In genomic region chr5:56480305-56481146, GRCh38 we compare ENCODE assay signal across 8 cellular contexts.
DNase-seq lines count a peak whose midpoint lies in the region; ATAC-seq and TF ChIP-seq lines count a peak whose summit lies in the region.

No MANE protein-coding gene starts in this region.

- CTCF ChIA-PET in CD4-positive, alpha-beta T cell (lab: Charles Lee), result interaction anchor here (0.9 to 1.5 kb wide), 4 partner anchors 29 to 354 kb away, joined by 3 to 5 read pairs (median 3); no protein-coding TSS in a partner anchor
- CTCF ChIA-PET in SK-N-SH (lab: Yijun Ruan, JAX), result interaction anchor here (0.9 to 3.2 kb wide), 10 partner anchors 10 to 658 kb away, joined by 3 to 28 read pairs (median 4); no protein-coding TSS in a partner anchor

- peaks cover 59% of the 10 kb centered on the region for H3K4me1 Mint-ChIP-seq in CD4-positive, alpha-beta T cell (ENCODE audit: low read depth)
- peaks cover 13 to 17% of the 10 kb centered on the region in 2 experiments for H3K4me1 Mint-ChIP-seq in H9

- H2BK15ac ChIP-seq in H9 (ENCODE audit: low read depth, low read length), result no peak overlapping the region

- no peak overlapping the region for H4K91ac ChIP-seq in H9 (ENCODE audit: insufficient read length, low read depth, low read length)

- H4K8ac ChIP-seq in H9 (replicated peaks; ENCODE audit: insufficient read length, low read depth, low read length), result no peak overlapping the region

- H3K79me1 ChIP-seq in H9 (ENCODE audit: insufficient read depth, low read depth, low read length, poor library complexity, severe bottlenecking), result no peaks in the 10 kb centered on the region

- no peaks in the 10 kb centered on the region for H3K36me3 ChIP-seq in SK-N-SH (replicated peaks in 1 of 2; ENCODE audit: control insufficient read depth in 1 of 2, insufficient read depth in 2 of 2, low read length in 1 of 2)

- no peak overlapping the region for H2AFZ ChIP-seq in H9 (ENCODE audit: low read length)
- H2AFZ ChIP-seq in SK-N-SH (ENCODE audit: low read depth), result peak overlapping the region; percentile 99

- H3K4me3 Mint-ChIP-seq in CD4-positive, alpha-beta T cell, result peak overlapping the region; percentile 75
- H3K4me3 Mint-ChIP-seq in H9, result peak overlapping the region; percentile 69 to 71

- H2BK5ac ChIP-seq in H9 (ENCODE audit: insufficient read length, low read length), result no peak overlapping the region

- no peak overlapping the region for H3K18ac ChIP-seq in H9 (ENCODE audit: insufficient read length, low read depth, low read length)

- H3K4me3 ChIP-seq in SK-N-SH (ENCODE audit: low read depth in 2 of 2, low read length in 1 of 2), result peak overlapping the region; percentile 53 to 61

- peaks cover 12% of the 10 kb centered on the region for H3K23me2 ChIP-seq in H9 (ENCODE audit: insufficient read length, low read depth, low read length, poor library complexity, severe bottlenecking)

- no peaks in the 10 kb centered on the region for H3K9me3 ChIP-seq in CD4-positive, alpha-beta T cell (ENCODE audit: control insufficient read depth, low read length)
- H3K9me3 ChIP-seq in H9 (ENCODE audit: control insufficient read depth, low read depth, low read length), result no peaks in the 10 kb centered on the region
- no peaks in the 10 kb centered on the region for H3K9me3 ChIP-seq in SK-N-SH

- DNase-seq in CD4-positive, alpha-beta T cell, result peak in 8 of 10 experiments; percentile 12 to 39 (median 30)
- peak; percentile 47 for DNase-seq in H9
- DNase-seq in SK-N-SH, result peak; percentile 92
- DNase-seq in caudate nucleus (lab: John Stamatoyannopoulos, UW), result peak in 55 of 61 donors; percentile 12 to 79 (median 51)
- peak; percentile 63 for DNase-seq in inferior parietal cortex (ENCODE audit: extremely low spot score)
- peak; percentile 91 for DNase-seq in sciatic nerve (ENCODE audit: low spot score)

- POLR2A ChIA-PET in CD4-positive, alpha-beta T cell (lab: Charles Lee), result interaction anchor here (0.5 to 3.7 kb wide), 32 partner anchors 9 to 742 kb away, joined by 3 to 27 read pairs (median 4); partner anchors contain the start of gene MAP3K1
- POLR2A ChIA-PET in SK-N-SH (lab: Yijun Ruan, JAX), result interaction anchor here (1.3 to 3.0 kb wide), 7 partner anchors 10 to 335 kb away, joined by 3 to 12 read pairs (median 6); partner anchors contain the start of gene MAP3K1

- H3K27me3 ChIP-seq in CD4-positive, alpha-beta T cell (ENCODE audit: control insufficient read depth, insufficient read depth, low read length), result no peaks in the 10 kb centered on the region
- peaks cover 4% of the 10 kb centered on the region; the same call in 1 of the 2 replicates for H3K27me3 ChIP-seq in H9 (ENCODE audit: insufficient read depth, low read length)
- no peaks in the 10 kb centered on the region for H3K27me3 ChIP-seq in SK-N-SH (ENCODE audit: insufficient read depth)

- H3K9ac ChIP-seq in H9 (ENCODE audit: extremely low read depth, insufficient read length, low read length), result peak overlapping the region; percentile 12
- H3K9ac ChIP-seq in SK-N-SH, result peak overlapping the region; percentile 69

- H3K4me2 ChIP-seq in H9 (ENCODE audit: insufficient read depth, insufficient read length, low read length), result peak overlapping the region; percentile 79
- peak overlapping the region; percentile 96 for H3K4me2 ChIP-seq in SK-N-SH

- TF ChIP-seq CTCF in CD4-positive, alpha-beta T cell (IDR thresholded peaks at IDR 0.05), result no peak
- TF ChIP-seq CTCF in H9 (conservative IDR thresholded peaks at IDR 0.05) (no peak), SK-N-SH (IDR thresholded peaks at IDR 0.05) (no peak)

- H3K36me3 Mint-ChIP-seq in CD4-positive, alpha-beta T cell (ENCODE audit: low read depth), result no peaks in the 10 kb centered on the region
- H3K36me3 Mint-ChIP-seq in H9 (ENCODE audit: insufficient read depth in 1 of 3, low read depth in 3 of 3), result no peaks in the 10 kb centered on the region

- H3K9me2 ChIP-seq in SK-N-SH, result no peaks in the 10 kb centered on the region

- TF ChIP-seq RAD21 in SK-N-SH (IDR thresholded peaks at IDR 0.05; ENCODE audit: low read length), result no peak

- intact Hi-C loops in CD4-positive, alpha-beta T cell (cut with DNase I, micrococcal nuclease), result loop anchor here (2.0 to 5.0 kb wide), 4 partner anchors 158 to 357 kb away; partner anchors contain the start of gene MAP3K1 (in 1 of the 2)
- intact Hi-C loops in sciatic nerve (cut with DNase I), result loop anchor here (10.0 kb wide), 1 partner anchor 196 kb away; no protein-coding TSS in a partner anchor

- H3K79me2 ChIP-seq in H9 (ENCODE audit: insufficient read depth, low read length), result no peaks in the 10 kb centered on the region
- H3K79me2 ChIP-seq in SK-N-SH (ENCODE audit: insufficient read depth), result no peaks in the 10 kb centered on the region

- H2AK5ac ChIP-seq in H9 (ENCODE audit: insufficient read length, low read length), result no peak overlapping the region

- no peaks in the 10 kb centered on the region for H4K20me1 ChIP-seq in H9 (ENCODE audit: control insufficient read depth, insufficient read depth, insufficient read length)
- no peaks in the 10 kb centered on the region for H4K20me1 ChIP-seq in SK-N-SH (ENCODE audit: insufficient read depth)

- no peak for TF ChIP-seq EP300 in SK-N-SH (IDR thresholded peaks at IDR 0.05; ENCODE audit: borderline replicate concordance in 1 of 2, low read depth in 1 of 2, low read length in 1 of 2)

- no peak overlapping the region for H3K4ac ChIP-seq in H9 (ENCODE audit: low read depth, low read length)

- no peak overlapping the region for H3K14ac ChIP-seq in H9 (ENCODE audit: insufficient read depth, low read length)

- H3K4me1 ChIP-seq in H9 (ENCODE audit: insufficient read depth, low read length) (no peaks in the 10 kb centered on the region), SK-N-SH (ENCODE audit: control insufficient read depth in 1 of 2, insufficient read depth in 2 of 2, low read depth in 1 of 2, low read length in 1 of 2) (peaks cover 20 to 43% of the 10 kb centered on the region in 2 experiments)

- no peak overlapping the region for H4K5ac ChIP-seq in H9 (ENCODE audit: insufficient read length, low read depth, low read length)

- no peak overlapping the region for H3K56ac ChIP-seq in H9 (ENCODE audit: insufficient read length, low read depth, low read length)

- H2BK120ac ChIP-seq in H9 (ENCODE audit: low read depth, low read length, poor library complexity, severe bottlenecking), result no peak overlapping the region

- H3K27ac ChIP-seq in CD4-positive, alpha-beta T cell (ENCODE audit: low read depth, low read length), result peak overlapping the region; percentile 80
- H3K27ac ChIP-seq in H9 (ENCODE audit: insufficient read length, low read depth, low read length) (no peak overlapping the region), SK-N-SH (ENCODE audit: low read depth in 2 of 2, low read length in 1 of 2) (peak overlapping the region; percentile 73 to 97), caudate nucleus (ENCODE audit: low read depth, low read length) (peak overlapping the region; percentile 67)

- no peaks in the 10 kb centered on the region for H3K9me3 Mint-ChIP-seq in CD4-positive, alpha-beta T cell
- H3K9me3 Mint-ChIP-seq in H9, result no peaks in the 10 kb centered on the region; a peak in 1 of 5 replicates

- ATAC-seq in CD4-positive, alpha-beta T cell (ENCODE audit: poor library complexity), result peak; percentile 40
- ATAC-seq in sciatic nerve (peak; percentile 89), GM19452 (IDR thresholded peaks at IDR 0.05; ENCODE audit: unreplicated experiment) (no peak), HG02759 (IDR thresholded peaks at IDR 0.05; ENCODE audit: unreplicated experiment) (no peak)

- H3F3A ChIP-seq in SK-N-SH (replicated peaks; ENCODE audit: insufficient read depth), result peaks cover 4% of the 10 kb centered on the region

- H3T11ph ChIP-seq in H9 (ENCODE audit: low read length), result no peak overlapping the region

- H2BK12ac ChIP-seq in H9 (ENCODE audit: insufficient read length, low read depth, low read length), result no peak overlapping the region

- no peak overlapping the region for H3K23ac ChIP-seq in H9 (ENCODE audit: insufficient read length, low read depth, low read length)

- no peak overlapping the region for H2BK20ac ChIP-seq in H9 (ENCODE audit: low read depth, low read length, poor library complexity, severe bottlenecking)

- peak overlapping the region; percentile 89 for H3K27ac Mint-ChIP-seq in CD4-positive, alpha-beta T cell
- H3K27ac Mint-ChIP-seq in H9, result 0 out of 7 replicates have a peak overlapping the region, but pooled peaks of 1 of the 3 experiments have one; percentile 40

- no CpG with 5 or more reads among the region's 51 CpGs for WGBS in H9 (ENCODE audit: extremely low coverage, insufficient read length, low lambda C conversion rate)
- 12% methylated on average over 26 of the region's 51 CpGs for WGBS in SK-N-SH (ENCODE audit: low lambda C conversion rate)

- H3K27me3 Mint-ChIP-seq in CD4-positive, alpha-beta T cell, result no peaks in the 10 kb centered on the region
- peaks cover 49% of the 10 kb centered on the region for H3K27me3 Mint-ChIP-seq in H9 (ENCODE audit: low read depth)

TF ChIP-seq in SK-N-SH, 30 proteins besides CTCF, POLR2A, EP300 and RAD21:
- 0 out of 2 replicates have a peak, but pooled peaks have one; percentile 8 for TF ChIP-seq RXRA (IDR thresholded peaks at IDR 0.05; ENCODE audit: borderline replicate concordance, low read depth)
- TF ChIP-seq, protein P1, sequence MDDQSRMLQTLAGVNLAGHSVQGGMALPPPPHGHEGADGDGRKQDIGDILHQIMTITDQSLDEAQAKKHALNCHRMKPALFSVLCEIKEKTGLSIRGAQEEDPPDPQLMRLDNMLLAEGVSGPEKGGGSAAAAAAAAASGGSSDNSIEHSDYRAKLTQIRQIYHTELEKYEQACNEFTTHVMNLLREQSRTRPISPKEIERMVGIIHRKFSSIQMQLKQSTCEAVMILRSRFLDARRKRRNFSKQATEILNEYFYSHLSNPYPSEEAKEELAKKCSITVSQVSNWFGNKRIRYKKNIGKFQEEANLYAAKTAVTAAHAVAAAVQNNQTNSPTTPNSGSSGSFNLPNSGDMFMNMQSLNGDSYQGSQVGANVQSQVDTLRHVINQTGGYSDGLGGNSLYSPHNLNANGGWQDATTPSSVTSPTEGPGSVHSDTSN (IDR thresholded peaks at IDR 0.05), result no peak
- TF ChIP-seq MXI1 (IDR thresholded peaks at IDR 0.05; ENCODE audit: low read depth, low read length), result 0 out of 2 replicates have a peak, but pooled peaks have one; percentile 31
- TF ChIP-seq ELF1 (IDR thresholded peaks at IDR 0.05), result no peak
- no peak for TF ChIP-seq TEAD4 (IDR thresholded peaks at IDR 0.05; ENCODE audit: borderline replicate concordance, insufficient read depth)
- peak; percentile 55 for TF ChIP-seq CHD2 (IDR thresholded peaks at IDR 0.05; ENCODE audit: low read length, partially characterized antibody)
- TF ChIP-seq NFIC (IDR thresholded peaks at IDR 0.05; ENCODE audit: borderline replicate concordance), result 0 out of 2 replicates have a peak, but pooled peaks have one; percentile 4
- 0 out of 2 replicates have a peak, but pooled peaks have one; percentile 19 for TF ChIP-seq FOXJ3 (CRISPR knock-in tag; IDR thresholded peaks at IDR 0.05)
- TF ChIP-seq GATA2 (CRISPR knock-in tag; IDR thresholded peaks at IDR 0.05), result peak; percentile 37

Comparison
In these comparisons a context has a peak if more than half of its experiments do, and no peak if none do; other contexts are left out.
1. ATAC-seq: peak in CD4-positive, alpha-beta T cell (single experiment) and sciatic nerve (single experiment); none in GM19452 (single experiment) and HG02759 (single experiment).
2. DNase-seq: peak in every context shown above with its lines; median percentile 92 in SK-N-SH; 91 in sciatic nerve; 63 in inferior parietal cortex; 51 in caudate nucleus; 47 in H9; 30 in CD4-positive, alpha-beta T cell.